Comparison of ENCODE assay signal across 1 cellular context in genomic region chr15:75578948-75579908, GRCh38.
TF ChIP-seq lines count a peak whose summit lies in the region.

Gene PTPN9 (minus strand): TSS chr15:75579315. CDS start chr15:75578776, 539 bp downstream.

TF ChIP-seq in HepG2, 621 proteins besides CTCF, POLR2A, EP300 and RAD21 (continued from another document and continues in another):
- TF ChIP-seq HNRNPK (IDR thresholded peaks at IDR 0.05; ENCODE audit: low read depth, low read length, poor library complexity, severe bottlenecking) (peak; percentile 78), ARNT2 (CRISPR knock-in tag; IDR thresholded peaks at IDR 0.05; ENCODE audit: low read depth) (no peak), ZNF580 (CRISPR knock-in tag; IDR thresholded peaks at IDR 0.05; ENCODE audit: borderline replicate concordance, low read depth) (no peak), HMGA1 (CRISPR knock-in tag; conservative IDR thresholded peaks at IDR 0.05) (no peak), UBTF (CRISPR knock-in tag; IDR thresholded peaks at IDR 0.05) (peak; percentile 61), MAFK (conservative IDR thresholded peaks at IDR 0.05 in 1 of 2, IDR thresholded peaks at IDR 0.05 in 1 of 2; ENCODE audit: low read length in 2 of 2) (peak; percentile 14 to 51; a peak in 3 of 4 replicates), ZNF841 (CRISPR knock-in tag; IDR thresholded peaks at IDR 0.05; ENCODE audit: borderline replicate concordance) (no peak), KAT7 (CRISPR knock-in tag; IDR thresholded peaks at IDR 0.05; ENCODE audit: borderline replicate concordance) (peak; percentile 39; the same call in 1 of the 2 replicates), RORA (CRISPR knock-in tag; IDR thresholded peaks at IDR 0.05) (no peak), NCOA5 (CRISPR knock-in tag; IDR thresholded peaks at IDR 0.05) (no peak), ZNF143 (CRISPR knock-in tag; IDR thresholded peaks at IDR 0.05) (no peak), ZFP91 (CRISPR knock-in tag; IDR thresholded peaks at IDR 0.05; ENCODE audit: borderline replicate concordance) (0 out of 2 replicates have a peak, but pooled peaks have one; percentile 2), MLXIP (CRISPR knock-in tag; IDR thresholded peaks at IDR 0.05; ENCODE audit: borderline replicate concordance) (no peak), ZNF746 (CRISPR knock-in tag; IDR thresholded peaks at IDR 0.05) (peak; percentile 47), SMAD3 (CRISPR knock-in tag; IDR thresholded peaks at IDR 0.05) (no peak), ZNF644 (CRISPR knock-in tag; IDR thresholded peaks at IDR 0.05; ENCODE audit: low read depth) (no peak), U2AF1 (optimal IDR thresholded peaks at IDR 0.05; ENCODE audit: low read depth, low read length) (no peak), DMAP1 (CRISPR knock-in tag; IDR thresholded peaks at IDR 0.05) (peak; percentile 63; the same call in 1 of the 2 replicates), ZSCAN30 (CRISPR knock-in tag; IDR thresholded peaks at IDR 0.05) (peak; percentile 64; the same call in 1 of the 2 replicates), GABPB1 (CRISPR knock-in tag; IDR thresholded peaks at IDR 0.05) (peak; percentile 37; the same call in 1 of the 2 replicates), ZBTB14 (CRISPR knock-in tag; IDR thresholded peaks at IDR 0.05) (no peak), ZNF761 (CRISPR knock-in tag; conservative IDR thresholded peaks at IDR 0.05) (0 out of 2 replicates have a peak, but pooled peaks have one; percentile 38), ZNF260 (CRISPR knock-in tag; IDR thresholded peaks at IDR 0.05; ENCODE audit: borderline replicate concordance, low read depth) (no peak), MIER3 (CRISPR knock-in tag; IDR thresholded peaks at IDR 0.05; ENCODE audit: borderline replicate concordance) (no peak), ZNF660 (CRISPR knock-in tag; IDR thresholded peaks at IDR 0.05; ENCODE audit: borderline replicate concordance, low read depth) (no peak), SALL1 (CRISPR knock-in tag; IDR thresholded peaks at IDR 0.05) (no peak; the same call in none of the 2 replicates), SP1 (IDR thresholded peaks at IDR 0.05) (no peak), SP1 (CRISPR knock-in tag; IDR thresholded peaks at IDR 0.05) (no peak), ZNF33B (CRISPR knock-in tag; IDR thresholded peaks at IDR 0.05) (no peak), TGIF2 (CRISPR knock-in tag; IDR thresholded peaks at IDR 0.05) (no peak), FIP1L1 (IDR thresholded peaks at IDR 0.05; ENCODE audit: borderline replicate concordance, insufficient read depth, low read depth, low read length) (no peak), KMT2B (CRISPR knock-in tag; IDR thresholded peaks at IDR 0.05) (no peak), IRF2 (CRISPR knock-in tag; IDR thresholded peaks at IDR 0.05) (peak; percentile 66; the same call in 1 of the 2 replicates), RAD51 (IDR thresholded peaks at IDR 0.05; ENCODE audit: borderline replicate concordance) (no peak), SIX1 (CRISPR knock-in tag; IDR thresholded peaks at IDR 0.05; ENCODE audit: borderline replicate concordance) (no peak), ZBTB10 (CRISPR knock-in tag; IDR thresholded peaks at IDR 0.05; ENCODE audit: borderline replicate concordance) (0 out of 2 replicates have a peak, but pooled peaks have one; percentile 7), CENPT (CRISPR knock-in tag; IDR thresholded peaks at IDR 0.05; ENCODE audit: low read depth) (no peak), BCL6 (CRISPR knock-in tag; IDR thresholded peaks at IDR 0.05) (peak; percentile 37; the same call in 1 of the 2 replicates), ZBTB34 (CRISPR knock-in tag; IDR thresholded peaks at IDR 0.05) (no peak), ATF2 (CRISPR knock-in tag; IDR thresholded peaks at IDR 0.05) (no peak), ZBTB33 (CRISPR knock-in tag; IDR thresholded peaks at IDR 0.05) (0 out of 2 replicates have a peak, but pooled peaks have one; percentile 12), IKZF5 (CRISPR knock-in tag; IDR thresholded peaks at IDR 0.05) (0 out of 2 replicates have a peak, but pooled peaks have one; percentile 17), KMT2A (CRISPR knock-in tag; IDR thresholded peaks at IDR 0.05) (no peak), ZNF484 (CRISPR knock-in tag; IDR thresholded peaks at IDR 0.05; ENCODE audit: borderline replicate concordance, low read depth) (no peak), PRMT3 (CRISPR knock-in tag; IDR thresholded peaks at IDR 0.05; ENCODE audit: borderline replicate concordance, low read depth) (no peak), HES4 (CRISPR knock-in tag; IDR thresholded peaks at IDR 0.05; ENCODE audit: borderline replicate concordance) (no peak)
